8 cellular contexts compared by ENCODE assay signal in the genomic region with DNA sequence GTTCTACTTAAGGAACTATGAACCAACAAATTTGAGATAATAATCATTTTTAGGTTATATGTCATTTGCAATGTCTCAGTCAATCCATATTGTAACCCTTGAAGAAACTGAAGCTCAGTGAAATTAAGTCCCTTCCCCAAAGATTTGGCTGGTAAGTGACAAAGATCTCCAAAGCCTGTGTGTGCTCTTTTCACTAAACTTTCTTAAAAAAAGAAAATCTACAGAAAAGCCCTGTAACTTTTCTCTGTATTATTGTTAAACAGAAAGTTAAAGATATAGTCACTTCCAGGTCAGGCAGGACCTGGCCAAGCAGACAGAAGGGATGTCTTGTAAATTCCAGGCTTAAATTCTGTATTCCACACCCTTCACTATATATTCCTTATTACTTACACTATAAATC. TPM values are rescaled to one million over a fixed set of nuclear protein-coding genes. Genes with fewer than 3 reads are reported as not detected.
DNase-seq lines count a peak whose midpoint lies in the region; ATAC-seq and TF ChIP-seq lines count a peak whose summit lies in the region.

No MANE protein-coding gene starts in this region.

- H3K27me3 Mint-ChIP-seq in activated B cell treated with CpG ODN at 0.5 μM for 24 hours: no peaks in the 10 kb centered on the region
- peaks cover 10% of the 10 kb centered on the region for H3K27me3 Mint-ChIP-seq in glutamatergic neuron (ENCODE audit: unreplicated experiment)

- H3K36me3 ChIP-seq in GM23248 (ENCODE audit: low read depth) (0 out of 2 replicates have a peak, but pooled peaks cover 6% of the 10 kb centered on the region), smooth muscle cell (ENCODE audit: low read depth) (no peaks in the 10 kb centered on the region), WERI-Rb-1 (peaks cover 4% of the 10 kb centered on the region)

- no peaks in the 10 kb centered on the region for H3K9me3 ChIP-seq in GM23248 (ENCODE audit: low read depth)
- no peaks in the 10 kb centered on the region for H3K9me3 ChIP-seq in smooth muscle cell (replicated peaks; ENCODE audit: low read depth)
- H3K9me3 ChIP-seq in WERI-Rb-1 (ENCODE audit: severe bottlenecking): no peaks in the 10 kb centered on the region

- peak overlapping the region; percentile 80 for H3K4me3 ChIP-seq in GM23248
- H3K4me3 ChIP-seq in smooth muscle cell: peak overlapping the region; percentile 74
- no peak overlapping the region for H3K4me3 ChIP-seq in WERI-Rb-1 (ENCODE audit: low read depth, low read length)

- H3K4me3 Mint-ChIP-seq in activated B cell treated with CpG ODN at 0.5 μM for 24 hours (peak overlapping the region; percentile 96), glutamatergic neuron (ENCODE audit: unreplicated experiment) (peak overlapping the region; percentile 98)

- H3K79me2 ChIP-seq in GM23248 (ENCODE audit: insufficient read depth) (peaks cover 59% of the 10 kb centered on the region), smooth muscle cell (ENCODE audit: low read depth) (peaks cover 58% of the 10 kb centered on the region)

- H3K27me3 ChIP-seq in GM23248 (replicated peaks; ENCODE audit: insufficient read depth) (no peaks in the 10 kb centered on the region), smooth muscle cell (ENCODE audit: low read depth) (no peaks in the 10 kb centered on the region), WERI-Rb-1 (ENCODE audit: insufficient read depth, low read depth, severe bottlenecking) (no peaks in the 10 kb centered on the region)

- intact Hi-C loops in activated B cell treated with CpG ODN at 0.5 μM for 24 hours (cut with micrococcal nuclease): no loop called here

- H3K27ac ChIP-seq in GM23248 (peak overlapping the region; percentile 88), smooth muscle cell (ENCODE audit: low read depth) (peak overlapping the region; percentile 80), WERI-Rb-1 (no peak overlapping the region)

- peaks cover 57% of the 10 kb centered on the region for H3K4me1 Mint-ChIP-seq in activated B cell treated with CpG ODN at 0.5 μM for 24 hours
- H3K4me1 Mint-ChIP-seq in glutamatergic neuron (ENCODE audit: low read depth, unreplicated experiment): peaks cover 10% of the 10 kb centered on the region

- CTCF ChIA-PET in activated B cell treated with CpG ODN at 0.5 μM for 24 hours (lab: Charles Lee): no interaction called here

- DNase-seq in GM23248 (no peak), activated B cell treated with CpG ODN at 0.5 μM for 24 hours (no peak), glutamatergic neuron (no peak), smooth muscle cell (lab: John Stamatoyannopoulos, UW; ENCODE audit: unreplicated experiment) (no peak), NCI-H2227 (lab: John Stamatoyannopoulos, UW; ENCODE audit: unreplicated experiment) (no peak), NCI-H2029 treated with DMSO at 0.1 percent for 48 hours (lab: John Stamatoyannopoulos, UW) (no peak), WERI-Rb-1 (no peak)

- ATAC-seq in activated B cell treated with CpG ODN at 0.5 μM for 24 hours (ENCODE audit: low read depth) (no peak), HG02973 (IDR thresholded peaks at IDR 0.05; ENCODE audit: unreplicated experiment) (no peak)

- POLR2A ChIA-PET in activated B cell treated with CpG ODN at 0.5 μM for 24 hours (lab: Charles Lee): interaction anchor here (0.6 to 4.7 kb wide), 7 partner anchors 8 to 132 kb away, joined by 3 to 88 read pairs (median 11); partner anchors contain the start of genes ANKRD34A, NUDT17, PEX11B and POLR3C

- TF ChIP-seq CTCF in activated B cell treated with CpG ODN at 0.5 μM for 24 hours (IDR thresholded peaks at IDR 0.05): no peak
- TF ChIP-seq CTCF in glutamatergic neuron (IDR thresholded peaks at IDR 0.05; ENCODE audit: partially characterized antibody, unreplicated experiment): no peak
- no peak for TF ChIP-seq CTCF in smooth muscle cell (IDR thresholded peaks at IDR 0.05; ENCODE audit: borderline replicate concordance, insufficient read depth, poor library complexity, severe bottlenecking)
- TF ChIP-seq CTCF in WERI-Rb-1 (IDR thresholded peaks at IDR 0.05; ENCODE audit: low read depth, low read length): no peak

- H3K9me3 Mint-ChIP-seq in activated B cell treated with CpG ODN at 0.5 μM for 24 hours (no peaks in the 10 kb centered on the region), glutamatergic neuron (ENCODE audit: unreplicated experiment) (peaks cover 10% of the 10 kb centered on the region)

- H3K27ac Mint-ChIP-seq in activated B cell treated with CpG ODN at 0.5 μM for 24 hours: no peak overlapping the region
- no peak overlapping the region for H3K27ac Mint-ChIP-seq in glutamatergic neuron (ENCODE audit: unreplicated experiment)

- H3K9ac ChIP-seq in GM23248 (peak overlapping the region; percentile 88), smooth muscle cell (ENCODE audit: low read depth) (peak overlapping the region; percentile 76)

- H3F3A ChIP-seq in GM23248 (ENCODE audit: insufficient read depth): peaks cover 40% of the 10 kb centered on the region
- no peaks in the 10 kb centered on the region for H3F3A ChIP-seq in smooth muscle cell (ENCODE audit: low read depth)

- H3K4me1 ChIP-seq in GM23248 (ENCODE audit: insufficient read depth) (peaks cover 28% of the 10 kb centered on the region), smooth muscle cell (ENCODE audit: low read depth) (peaks cover 14% of the 10 kb centered on the region)

- no peaks in the 10 kb centered on the region for H4K20me1 ChIP-seq in GM23248 (ENCODE audit: insufficient read depth)
- H4K20me1 ChIP-seq in smooth muscle cell (ENCODE audit: low read depth): peaks cover 33% of the 10 kb centered on the region

- no peaks in the 10 kb centered on the region for H3K9me2 ChIP-seq in GM23248 (ENCODE audit: insufficient read depth)

- H3K36me3 Mint-ChIP-seq in activated B cell treated with CpG ODN at 0.5 μM for 24 hours (ENCODE audit: low read depth) (peaks cover 16% of the 10 kb centered on the region), glutamatergic neuron (ENCODE audit: unreplicated experiment) (no peaks in the 10 kb centered on the region)

- H3K4me2 ChIP-seq in GM23248 (ENCODE audit: unreplicated experiment) (peak overlapping the region; percentile 99), smooth muscle cell (peak overlapping the region; percentile 90)

- H2AFZ ChIP-seq in GM23248 (peak overlapping the region; percentile 68), smooth muscle cell (ENCODE audit: low read depth) (peak overlapping the region; percentile 28)

- in situ Hi-C loops in GM23248 (cut with MboI): no loop called here

RNA-seq across cellular contexts. Expression of gene LIX1L, which starts 1.5 kb away (rescaled TPM):
- 26.1 and 36.5 TPM in 2 replicates for total RNA-seq in GM23248 (2014; rRNA removed; shearing (Covaris generic))
- 18.3 TPM in 2 replicates for polyA plus RNA-seq in GM23248 (2016; fragmentation: Nextera tagmentation; extraction: Ambion mirVana)
- total RNA-seq in activated B cell treated with CpG ODN at 0.5 μM for 24 hours: 30.1 and 31.7 TPM in 2 replicates
- total RNA-seq in glutamatergic neuron (ENCODE audit: unreplicated experiment): 20.3 TPM
- total RNA-seq in smooth muscle cell: 23.2 and 32.7 TPM in 2 replicates
- polyA plus RNA-seq in smooth muscle cell: 26.2 and 31.1 TPM in 2 replicates

RNA-seq across cellular contexts. Expression of gene ANKRD34A, which starts 8.0 kb away (rescaled TPM):
- total RNA-seq in GM23248 (2014; rRNA removed; shearing (Covaris generic)): 0.25 and 1.3 TPM in 2 replicates
- 1.9 and 2.3 TPM in 2 replicates for polyA plus RNA-seq in GM23248 (2016; fragmentation: Nextera tagmentation; extraction: Ambion mirVana)
- 1.4 and 2.4 TPM in 2 replicates for total RNA-seq in activated B cell treated with CpG ODN at 0.5 μM for 24 hours
- 0.59 TPM for total RNA-seq in glutamatergic neuron (ENCODE audit: unreplicated experiment)
- total RNA-seq in smooth muscle cell: 0.36 and 0.49 TPM in 2 replicates
- polyA plus RNA-seq in smooth muscle cell: 1.3 and 2.4 TPM in 2 replicates

RNA-seq across cellular contexts. Expression of gene POLR3GL, which starts 8.1 kb away (rescaled TPM):
- 17.4 and 24.2 TPM in 2 replicates for total RNA-seq in GM23248 (2014; rRNA removed; shearing (Covaris generic))
- polyA plus RNA-seq in GM23248 (2016; fragmentation: Nextera tagmentation; extraction: Ambion mirVana): 34.7 and 37.9 TPM in 2 replicates
- 22.7 and 23.7 TPM in 2 replicates for total RNA-seq in activated B cell treated with CpG ODN at 0.5 μM for 24 hours
- total RNA-seq in glutamatergic neuron (ENCODE audit: unreplicated experiment): 13.2 TPM
- total RNA-seq in smooth muscle cell: 17.7 and 22.2 TPM in 2 replicates
- polyA plus RNA-seq in smooth muscle cell: 26.4 and 33.6 TPM in 2 replicates

RNA-seq across cellular contexts. Expression of gene RBM8A, which starts 29.1 kb away (rescaled TPM):
- total RNA-seq in GM23248 (2014; rRNA removed; shearing (Covaris generic)): 112 and 127 TPM in 2 replicates
- polyA plus RNA-seq in GM23248 (2016; fragmentation: Nextera tagmentation; extraction: Ambion mirVana) (204 and 210 TPM in 2 replicates), smooth muscle cell (195 and 211 TPM in 2 replicates)
- total RNA-seq in activated B cell treated with CpG ODN at 0.5 μM for 24 hours (178 and 201 TPM in 2 replicates), glutamatergic neuron (ENCODE audit: unreplicated experiment) (206 TPM), smooth muscle cell (143 and 144 TPM in 2 replicates)

RNA-seq across cellular contexts. Expression of gene PEX11B, which starts 37.8 kb away (rescaled TPM):
- 32.2 and 34.5 TPM in 2 replicates for total RNA-seq in GM23248 (2014; rRNA removed; shearing (Covaris generic))
- 37.1 and 37.9 TPM in 2 replicates for polyA plus RNA-seq in GM23248 (2016; fragmentation: Nextera tagmentation; extraction: Ambion mirVana)
- 42.7 and 47.7 TPM in 2 replicates for total RNA-seq in activated B cell treated with CpG ODN at 0.5 μM for 24 hours
- total RNA-seq in glutamatergic neuron (ENCODE audit: unreplicated experiment): 24.7 TPM
- total RNA-seq in smooth muscle cell: 22.8 and 34.3 TPM in 2 replicates
- polyA plus RNA-seq in smooth muscle cell: 23.6 and 28.5 TPM in 2 replicates
